ENCODE assay signal across 8 cellular contexts in the genomic region with DNA sequence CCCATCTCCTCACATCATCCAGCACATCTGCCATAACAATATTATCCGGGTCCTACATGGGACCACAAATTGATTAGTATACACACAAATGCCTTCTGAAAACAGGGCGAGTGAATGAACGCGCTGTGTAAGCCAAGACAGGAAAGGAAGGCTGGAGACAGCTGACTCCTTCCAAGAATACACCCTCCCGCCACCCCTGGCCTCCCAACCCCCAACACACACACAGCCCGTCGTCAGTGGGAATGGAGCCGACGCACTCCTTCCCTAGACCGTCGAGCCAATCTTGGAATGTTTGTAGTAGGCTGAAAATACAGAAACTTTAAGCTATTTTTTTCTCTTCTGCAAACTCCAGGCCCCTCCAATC. TPM values are rescaled to one million over a fixed set of nuclear protein-coding genes. Genes with fewer than 3 reads are reported as not detected.
DNase-seq lines count a peak whose midpoint lies in the region; ATAC-seq and TF ChIP-seq lines count a peak whose summit lies in the region.

No MANE protein-coding gene starts in this region.

- H3K4me1 ChIP-seq in CD8-positive, alpha-beta T cell (ENCODE audit: insufficient read depth, low read length): peaks cover 12% of the 10 kb centered on the region
- H3K4me1 ChIP-seq in GM23248 (ENCODE audit: insufficient read depth): no peaks in the 10 kb centered on the region

- TF ChIP-seq CTCF in CD8-positive, alpha-beta T cell (IDR thresholded peaks at IDR 0.05): no peak
- TF ChIP-seq CTCF in RWPE1 (conservative IDR thresholded peaks at IDR 0.05; ENCODE audit: low read depth) (no peak), foreskin fibroblast (IDR thresholded peaks at IDR 0.05; ENCODE audit: low read depth, low read length) (no peak), retinal pigment epithelial cell (conservative IDR thresholded peaks at IDR 0.05; ENCODE audit: low read depth, low read length) (no peak)

- no peaks in the 10 kb centered on the region for H4K20me1 ChIP-seq in GM23248 (ENCODE audit: insufficient read depth)

- ATAC-seq in CD8-positive, alpha-beta T cell: peak; percentile 6
- no peak for ATAC-seq in GM21447 (IDR thresholded peaks at IDR 0.05; ENCODE audit: unreplicated experiment)

- H3K27me3 ChIP-seq in CD8-positive, alpha-beta T cell (ENCODE audit: insufficient read depth, low read length): no peaks in the 10 kb centered on the region
- no peaks in the 10 kb centered on the region for H3K27me3 ChIP-seq in GM23248 (replicated peaks; ENCODE audit: insufficient read depth)

- peak overlapping the region; percentile 94 for H2AFZ ChIP-seq in GM23248

- H3K9ac ChIP-seq in GM23248: peak overlapping the region; percentile 96

- H3K9me3 ChIP-seq in CD8-positive, alpha-beta T cell (ENCODE audit: low read length): no peaks in the 10 kb centered on the region
- H3K9me3 ChIP-seq in GM23248 (ENCODE audit: low read depth): no peaks in the 10 kb centered on the region

- peak overlapping the region; percentile 97 for H3K27ac Mint-ChIP-seq in CD8-positive, alpha-beta T cell

- H3K9me3 Mint-ChIP-seq in CD8-positive, alpha-beta T cell: no peaks in the 10 kb centered on the region

- intact Hi-C loops in CD8-positive, alpha-beta T cell (cut with DNase I, micrococcal nuclease): loop anchor here in 1 of 2 experiments (10.0 kb wide), 2 partner anchors 263 to 1113 kb away; partner anchors contain the start of genes RRAGB and UBQLN2

- H3K27me3 Mint-ChIP-seq in CD8-positive, alpha-beta T cell (ENCODE audit: low read depth): no peaks in the 10 kb centered on the region

- POLR2A ChIA-PET in CD8-positive, alpha-beta T cell (lab: Charles Lee): interaction anchor here (0.6 to 1.9 kb wide), 6 partner anchors 37 to 1847 kb away, joined by 3 to 38 read pairs (median 4); partner anchors contain the start of genes FAM120C, RRAGB and USP51
- POLR2A ChIA-PET in RWPE1 (lab: Yijun Ruan, JAX; ENCODE audit: low non-redundant PET): no interaction called here

- peak overlapping the region; percentile 93 for H3K4me3 Mint-ChIP-seq in CD8-positive, alpha-beta T cell

- CTCF ChIA-PET in CD8-positive, alpha-beta T cell (lab: Charles Lee): interaction anchor here (1.0 to 1.1 kb wide), 2 partner anchors 26 to 37 kb away, joined by 3 to 5 read pairs; no protein-coding TSS in a partner anchor
- CTCF ChIA-PET in RWPE1 (lab: Yijun Ruan, JAX): no interaction called here

- H3K27ac ChIP-seq in CD8-positive, alpha-beta T cell (ENCODE audit: low read depth, low read length): peak overlapping the region; percentile 81
- H3K27ac ChIP-seq in GM23248 (peak overlapping the region; percentile 93), RWPE1 (peak overlapping the region; percentile 48)

- no peaks in the 10 kb centered on the region for H3F3A ChIP-seq in GM23248 (ENCODE audit: insufficient read depth)

- H3K79me2 ChIP-seq in GM23248 (ENCODE audit: insufficient read depth): peaks cover 11% of the 10 kb centered on the region

- H3K4me2 ChIP-seq in GM23248 (ENCODE audit: unreplicated experiment): peak overlapping the region; percentile 82

- no peaks in the 10 kb centered on the region for H3K9me2 ChIP-seq in GM23248 (ENCODE audit: insufficient read depth)

- peaks cover 8% of the 10 kb centered on the region for H3K36me3 Mint-ChIP-seq in CD8-positive, alpha-beta T cell

- peaks cover 20% of the 10 kb centered on the region for H3K4me1 Mint-ChIP-seq in CD8-positive, alpha-beta T cell (ENCODE audit: low read depth)

- H3K4me3 ChIP-seq in CD8-positive, alpha-beta T cell (ENCODE audit: low read depth, low read length): peak overlapping the region; percentile 86
- H3K4me3 ChIP-seq in GM23248 (peak overlapping the region; percentile 96), foreskin fibroblast (ENCODE audit: low read depth in 1 of 2, low read length in 2 of 2) (peak overlapping the region; percentile 79 to 84), retinal pigment epithelial cell (ENCODE audit: low read length) (peak overlapping the region; percentile 68)

- WGBS in GM23248 (ENCODE audit: low coverage in 1 of 2, low lambda C conversion rate in 2 of 2, missing lambda C conversion rate in 2 of 2), 2 experiments: 0% methylated on average over 9 to 10 of the region's 11 CpGs

- H3K36me3 ChIP-seq in CD8-positive, alpha-beta T cell (ENCODE audit: insufficient read depth, low read length): no peaks in the 10 kb centered on the region
- H3K36me3 ChIP-seq in GM23248 (ENCODE audit: low read depth): no peaks in the 10 kb centered on the region

- in situ Hi-C loops in GM23248 (cut with MboI): no loop called here

- DNase-seq in CD8-positive, alpha-beta T cell: no peak
- no peak for DNase-seq in GM23248
- no peak for DNase-seq in RWPE1 (ENCODE audit: low spot score)
- no peak for DNase-seq in foreskin fibroblast
- no peak for DNase-seq in retinal pigment epithelial cell (ENCODE audit: low read depth)
- no peak for DNase-seq in midbrain (lab: John Stamatoyannopoulos, UW)
- DNase-seq in hepatic stellate cell (ENCODE audit: low spot score): no peak

RNA-seq across cellular contexts. Expression of gene MAGEH1, which starts 0.3 kb away (rescaled TPM):
- total RNA-seq in CD8-positive, alpha-beta T cell: 10 to 100 TPM; 13.0 to 14.7 TPM
- 32.5 and 37.2 TPM in 2 replicates for total RNA-seq in GM23248 (2014; rRNA removed; shearing (Covaris generic))
- polyA plus RNA-seq in GM23248 (2016; fragmentation: Nextera tagmentation; extraction: Ambion mirVana): 38.3 and 38.6 TPM in 2 replicates

RNA-seq across cellular contexts. Expression of gene USP51, which starts 38.0 kb away (rescaled TPM):
- total RNA-seq in CD8-positive, alpha-beta T cell: 1 to 10 TPM; 2.1 to 2.8 TPM
- total RNA-seq in GM23248 (2014; rRNA removed; shearing (Covaris generic)): 0.89 and 1.1 TPM in 2 replicates
- polyA plus RNA-seq in GM23248 (2016; fragmentation: Nextera tagmentation; extraction: Ambion mirVana): 0.23 and 0.48 TPM in 2 replicates
